7 cellular contexts compared by ENCODE assay signal in genomic region chr19:19489804-19490204, GRCh38. TPM values are rescaled to one million over a fixed set of nuclear protein-coding genes. Genes with fewer than 3 reads are reported as not detected.
A peak's percentile ranks its signal among the peaks of the same experiment; 100 is the strongest.
DNase-seq lines count a peak whose midpoint lies in the region; ATAC-seq and TF ChIP-seq lines count a peak whose summit lies in the region.

No MANE protein-coding gene starts in this region.

- no peak for TF ChIP-seq EP300 in suprapubic skin (IDR thresholded peaks at IDR 0.05)

- no peak for DNase-seq in ascending aorta (ENCODE audit: low spot score in 2 of 2)
- DNase-seq in left lobe of liver (ENCODE audit: low spot score): no peak
- DNase-seq in suprapubic skin (ENCODE audit: low spot score in 2 of 2): peak in 1 of 2 donors; percentile 75
- DNase-seq in H7: no peak
- no peak for DNase-seq in GM03348 (ENCODE audit: low spot score)

- ATAC-seq in left lobe of liver (peak; percentile 8), GM18502 (IDR thresholded peaks at IDR 0.05; ENCODE audit: poor library complexity, unreplicated experiment) (no peak)

- WGBS in suprapubic skin: 49% methylated on average over 3 of the region's 9 CpGs

- H3K27me3 ChIP-seq in ascending aorta (no peaks in the 10 kb centered on the region), suprapubic skin (no peaks in the 10 kb centered on the region), H7 (ENCODE audit: control insufficient read depth, insufficient read depth, low read length) (no peaks in the 10 kb centered on the region)

- peak overlapping the region in 1 of 2 donors; percentile 41 for H3K4me3 ChIP-seq in ascending aorta
- peak overlapping the region; percentile 27 for H3K4me3 ChIP-seq in suprapubic skin
- no peak overlapping the region for H3K4me3 ChIP-seq in H7 (ENCODE audit: insufficient read depth, low read depth, low read length)

- H3K4me1 ChIP-seq in ascending aorta (peaks cover 15 to 28% of the 10 kb centered on the region in 2 donors), suprapubic skin (peaks cover 58% of the 10 kb centered on the region)

- H3K36me3 ChIP-seq in KOPT-K1 (ENCODE audit: insufficient read depth, low read length) (peaks cover 63% of the 10 kb centered on the region), ascending aorta (peaks cover 25 to 26% of the 10 kb centered on the region in 2 donors), suprapubic skin (peaks cover 34% of the 10 kb centered on the region), H7 (replicated peaks; ENCODE audit: control insufficient read depth, insufficient read depth, low read length) (peaks cover 21% of the 10 kb centered on the region)

- TF ChIP-seq POLR2A in suprapubic skin (IDR thresholded peaks at IDR 0.05): no peak

- no peaks in the 10 kb centered on the region for H3K9me3 ChIP-seq in KOPT-K1 (ENCODE audit: insufficient read depth, low read length, poor library complexity, severe bottlenecking)
- no peaks in the 10 kb centered on the region for H3K9me3 ChIP-seq in ascending aorta
- H3K9me3 ChIP-seq in suprapubic skin: no peaks in the 10 kb centered on the region

- intact Hi-C loops in ascending aorta (cut with DNase I): loop anchor here (1.0 to 10.0 kb wide), 5 partner anchors 85 to 344 kb away; partner anchors contain the start of genes BORCS8, GATAD2A and RFXANK

- peak overlapping the region; percentile 70 for H3K27ac ChIP-seq in KOPT-K1 (ENCODE audit: low read depth, low read length, poor library complexity, severe bottlenecking)
- H3K27ac ChIP-seq in ascending aorta: peak overlapping the region; percentile 86 to 96
- H3K27ac ChIP-seq in suprapubic skin: peak overlapping the region; percentile 84

- TF ChIP-seq CTCF in ascending aorta (IDR thresholded peaks at IDR 0.05): no peak
- no peak for TF ChIP-seq CTCF in suprapubic skin (IDR thresholded peaks at IDR 0.05)

RNA-seq across cellular contexts. Expression of gene TSSK6, which starts 25.5 kb away (rescaled TPM):
- total RNA-seq in ascending aorta (not detected), left lobe of liver (1.8 TPM), suprapubic skin (1 to 10 TPM; 1.9 to 3.8 (median 3.0) TPM)
- total RNA-seq in H7 (2014; rRNA removed; shearing (Covaris generic)): 4.7 and 9.8 TPM in 2 replicates

RNA-seq across cellular contexts. Expression of gene NDUFA13, which starts 26.2 kb away (rescaled TPM):
- 12.7 TPM for total RNA-seq in ascending aorta
- total RNA-seq in left lobe of liver: 200 TPM
- 100 to 1,000 TPM in 3 of 4 donors, 10 to 100 TPM in 1; 94.4 to 160 (median 109) TPM for total RNA-seq in suprapubic skin
- 249 and 291 TPM in 2 replicates for total RNA-seq in H7 (2014; rRNA removed; shearing (Covaris generic))

RNA-seq across cellular contexts. Expression of gene YJEFN3, which starts 38.9 kb away (rescaled TPM):
- 3.5 TPM for total RNA-seq in ascending aorta
- total RNA-seq in left lobe of liver: 5.9 TPM
- 10 to 100 TPM in 1 of 4 donors, 1 to 10 TPM in 3; 1.1 to 12.0 (median 1.7) TPM for total RNA-seq in suprapubic skin
- 0.74 and 1.2 TPM in 2 replicates for total RNA-seq in H7 (2014; rRNA removed; shearing (Covaris generic))

RNA-seq across cellular contexts. Expression of gene CILP2, which starts 48.3 kb away (rescaled TPM):
- total RNA-seq in ascending aorta (not detected), left lobe of liver (0.10 TPM), suprapubic skin (under 1 TPM; 0.15 to 0.44 (median 0.21) TPM)
- 4.4 and 7.0 TPM in 2 replicates for total RNA-seq in H7 (2014; rRNA removed; shearing (Covaris generic))
